Comparison of ENCODE assay signal across 22 cellular contexts in genomic region chr17:1481736-1482135, GRCh38. TPM values are rescaled to one million over a fixed set of nuclear protein-coding genes. Genes with fewer than 3 reads are reported as not detected.
DNase-seq lines count a peak whose midpoint lies in the region; ATAC-seq and TF ChIP-seq lines count a peak whose summit lies in the region.
"Had no signal": no experiment of that assay in that cellular context is flagged by ENCODE, and none has a peak within 500 bp of the region (broad histone marks: within the 10 kb centered on the region; RNA-seq: fewer than 3 reads in every experiment).

No MANE protein-coding gene starts in this region.

- no peak for TF ChIP-seq POLR2A in gastroesophageal sphincter (IDR thresholded peaks at IDR 0.05)
- no peak for TF ChIP-seq POLR2A in stomach (IDR thresholded peaks at IDR 0.05)

- DNase-seq in Caco-2 = no peak
- no peak for DNase-seq in Panc1 (ENCODE audit: low read depth, low spot score)
- DNase-seq in stomach = peak; percentile 61
- DNase-seq in MG63 = no peak
- no peak for DNase-seq in GM10266 (ENCODE audit: extremely low spot score)
- no peak for DNase-seq in AG08395 (ENCODE audit: low spot score)
- DNase-seq: AML-193; CD4-positive, alpha-beta T cell; DMS79 treated with DMSO at 0.1 percent for 48 hours; NCI-H1417 treated with DMSO at 0.1 percent for 48 hours; NCI-H2029; NCI-H2171; NCI-H510A; NCI-H82; PC-9 had no signal

- peak overlapping the region; percentile 2 for H3K27ac Mint-ChIP-seq in Caco-2 (ENCODE audit: unreplicated experiment)
- H3K27ac Mint-ChIP-seq: CD4-positive, alpha-beta T cell; GM23338 had no signal

- H3K27me3 ChIP-seq in Caco-2 (replicated peaks; ENCODE audit: control insufficient read depth, insufficient read depth, low read length) (no peaks in the 10 kb centered on the region), Panc1 (ENCODE audit: control insufficient read depth, insufficient read depth, low read length) (no peaks in the 10 kb centered on the region), gastroesophageal sphincter (no peaks in the 10 kb centered on the region), stomach (no peaks in the 10 kb centered on the region), MG63 (no peaks in the 10 kb centered on the region)

- POLR2A ChIA-PET in Caco-2 (lab: Charles Lee) = interaction anchor here (0.6 kb wide), 1 partner anchor 26 kb away, joined by 4 read pairs; the partner anchor contains the start of gene CRK
- POLR2A ChIA-PET in Panc1 (lab: Charles Lee) = interaction anchor here (0.6 kb wide), 1 partner anchor 145 kb away, joined by 3 read pairs; no protein-coding TSS in a partner anchor

- peaks cover 91% of the 10 kb centered on the region for H3K36me3 Mint-ChIP-seq in Caco-2 (ENCODE audit: insufficient read depth, unreplicated experiment)

- in situ Hi-C loops in Panc1 (cut with HindIII; ENCODE audit: low pct_unique_long_range_greater_than_20kb, low sequenced_read_pairs) = no loop called here

- BruUV-seq in Caco-2 (replicated peaks; lab: Mats Ljungman, UMichigan) (no TSS peak), Panc1 (replicated peaks; lab: Mats Ljungman, UMichigan) (TSS peak; percentile 66)

- WGBS in gastroesophageal sphincter (ENCODE audit: low coverage in 1 of 2), 2 donors = 68 to 69% methylated on average over 3 to 11 of the region's 11 CpGs
- WGBS in stomach, 5 donors = 36 to 69% (median 50%) methylated on average over 11 of the region's 11 CpGs

- CTCF ChIA-PET in Caco-2 (lab: Charles Lee) (interaction anchor here (0.5 kb wide), 1 partner anchor 93 kb away, joined by 3 read pairs; no protein-coding TSS in a partner anchor), Panc1 (lab: Charles Lee) (no interaction called here)

- ATAC-seq in Panc1 = no peak
- ATAC-seq in gastroesophageal sphincter = no peak
- no peak for ATAC-seq in GM18858 (IDR thresholded peaks at IDR 0.05; ENCODE audit: unreplicated experiment)
- ATAC-seq: GM23338, HCT116, K562, Right ventricle myocardium inferior had no signal

- intact Hi-C loops in Caco-2 (cut with micrococcal nuclease; ENCODE audit: unreplicated experiment) (no loop called here), Panc1 (cut with micrococcal nuclease; ENCODE audit: unreplicated experiment) (no loop called here), stomach (cut with DNase I; ENCODE audit: low total_unique reads) (no loop called here)

- TF ChIP-seq EP300 in gastroesophageal sphincter (IDR thresholded peaks at IDR 0.05) = no peak
- TF ChIP-seq EP300 in stomach (IDR thresholded peaks at IDR 0.05) = no peak

- H3K36me3 ChIP-seq in Caco-2 (ENCODE audit: control insufficient read depth, insufficient read depth, low read length) (peaks cover 11% of the 10 kb centered on the region), Panc1 (ENCODE audit: control insufficient read depth, insufficient read depth, low read length) (peaks cover 2% of the 10 kb centered on the region; the same call in 1 of the 2 replicates), gastroesophageal sphincter (peaks cover 0 to 74% of the 10 kb centered on the region in 2 donors), stomach (peaks cover 53 to 74% (median 72%) of the 10 kb centered on the region in 4 donors), MG63 (peaks cover 15% of the 10 kb centered on the region)

- TF ChIP-seq CTCF in Caco-2 (IDR thresholded peaks at IDR 0.05; ENCODE audit: insufficient read depth in 1 of 2, low read depth in 1 of 2, low read length in 1 of 2, severe bottlenecking in 1 of 2, unreplicated experiment in 1 of 2) = no peak
- TF ChIP-seq CTCF in Panc1 (IDR thresholded peaks at IDR 0.05) = no peak
- no peak for TF ChIP-seq CTCF in gastroesophageal sphincter (IDR thresholded peaks at IDR 0.05)
- no peak for TF ChIP-seq CTCF in stomach (IDR thresholded peaks at IDR 0.05)
- no peak for TF ChIP-seq CTCF in GM10266 (IDR thresholded peaks at IDR 0.05; ENCODE audit: control insufficient read depth, insufficient read depth, low read depth, missing control alignments)

- H3K4me3 ChIP-seq in Caco-2 (ENCODE audit: low read depth, low read length) (no peak overlapping the region), Panc1 (ENCODE audit: low read depth in 2 of 2, low read length in 2 of 2) (no peak overlapping the region), gastroesophageal sphincter (no peak overlapping the region), stomach (no peak overlapping the region), MG63 (no peak overlapping the region)
- H3K4me3 ChIP-seq: GM23338, K562, PC-9, SK-N-MC had no signal

- no peak overlapping the region for H3K27ac ChIP-seq in Panc1 (ENCODE audit: low read length)
- peak overlapping the region in 3 of 4 donors; percentile 98 to 100 (median 99) for H3K27ac ChIP-seq in gastroesophageal sphincter
- peak overlapping the region in 2 of 5 donors; percentile 58 to 98 for H3K27ac ChIP-seq in stomach
- H3K27ac ChIP-seq: PC-9, SK-N-MC had no signal

- H3K27me3 Mint-ChIP-seq in Caco-2 (ENCODE audit: insufficient read depth, unreplicated experiment) = no peaks in the 10 kb centered on the region
- H3K27me3 Mint-ChIP-seq: CD4-positive, alpha-beta T cell had no signal

- peaks cover 9% of the 10 kb centered on the region for H3K4me1 Mint-ChIP-seq in Caco-2 (ENCODE audit: low read depth, unreplicated experiment)

- H3K9me3 ChIP-seq in Caco-2 = no peaks in the 10 kb centered on the region
- no peaks in the 10 kb centered on the region for H3K9me3 ChIP-seq in Panc1 (ENCODE audit: control insufficient read depth, insufficient read depth, low read depth, low read length)
- no peaks in the 10 kb centered on the region for H3K9me3 ChIP-seq in gastroesophageal sphincter
- no peaks in the 10 kb centered on the region for H3K9me3 ChIP-seq in stomach
- no peaks in the 10 kb centered on the region for H3K9me3 ChIP-seq in MG63

- peaks cover 9% of the 10 kb centered on the region for H3K4me1 ChIP-seq in Caco-2
- H3K4me1 ChIP-seq in Panc1 (ENCODE audit: control insufficient read depth, insufficient read depth, low read length) = peaks cover 2% of the 10 kb centered on the region; the same call in 1 of the 2 replicates
- H3K4me1 ChIP-seq in gastroesophageal sphincter = peaks cover 0 to 64% (median 21%) of the 10 kb centered on the region in 3 donors
- H3K4me1 ChIP-seq in stomach = peaks cover 30 to 56% (median 45%) of the 10 kb centered on the region in 4 donors

- H3K9me3 Mint-ChIP-seq in Caco-2 (ENCODE audit: unreplicated experiment) = no peaks in the 10 kb centered on the region
- H3K9me3 Mint-ChIP-seq: CD4-positive, alpha-beta T cell; GM23338 had no signal

- no peak overlapping the region for H3K4me3 Mint-ChIP-seq in Caco-2 (ENCODE audit: unreplicated experiment)
- H3K4me3 Mint-ChIP-seq: CD4-positive, alpha-beta T cell; GM23338 had no signal

RNA-seq across cellular contexts. Expression of gene MYO1C, which starts 10.8 kb away (rescaled TPM):
- total RNA-seq in Caco-2 (2022) = 162 and 171 TPM in 2 replicates
- 251 TPM for total RNA-seq in Panc1 (2021; ENCODE audit: unreplicated experiment)
- polyA plus RNA-seq in Panc1 (2012; ENCODE audit: insufficient read length) = 289 TPM
- total RNA-seq in gastroesophageal sphincter = 100 to 1,000 TPM; 215 to 461 (median 287) TPM
- 100 to 1,000 TPM in 3 of 5 donors, 10 to 100 TPM in 2; 74.2 to 158 (median 107) TPM for total RNA-seq in stomach
- 10 to 100 TPM; 45.2 to 61.3 (median 54.4) TPM for polyA plus RNA-seq in stomach
- 65.5 and 75.2 TPM in 2 replicates for total RNA-seq in MG63 (2014; rRNA removed; shearing (Covaris generic); ENCODE audit: low replicate concordance)

RNA-seq across cellular contexts. Expression of gene CRK, which starts 25.7 kb away (rescaled TPM):
- 70.0 and 72.3 TPM in 2 replicates for total RNA-seq in Caco-2 (2022)
- total RNA-seq in Panc1 (2021; ENCODE audit: unreplicated experiment) = 67.0 TPM
- 46.2 TPM for polyA plus RNA-seq in Panc1 (2012; ENCODE audit: insufficient read length)
- total RNA-seq in gastroesophageal sphincter = 10 to 100 TPM; 72.7 to 98.4 (median 77.2) TPM
- total RNA-seq in stomach = 10 to 100 TPM; 18.2 to 87.5 (median 53.5) TPM
- 10 to 100 TPM; 18.0 to 40.5 (median 32.9) TPM for polyA plus RNA-seq in stomach
- 35.1 and 36.0 TPM in 2 replicates for total RNA-seq in MG63 (2014; rRNA removed; shearing (Covaris generic); ENCODE audit: low replicate concordance)

RNA-seq across cellular contexts. Expression of gene INPP5K, which starts 34.7 kb away (rescaled TPM):
- total RNA-seq in Caco-2 (2022) (24.1 and 27.3 TPM in 2 replicates), Panc1 (2021; ENCODE audit: unreplicated experiment) (21.3 TPM), gastroesophageal sphincter (10 to 100 TPM; 59.6 to 76.0 (median 73.1) TPM), stomach (10 to 100 TPM; 38.0 to 97.6 (median 93.4) TPM)
- polyA plus RNA-seq in Panc1 (2012; ENCODE audit: insufficient read length) = 39.1 TPM
- polyA plus RNA-seq in stomach = 10 to 100 TPM; 22.9 to 27.1 (median 26.6) TPM
- total RNA-seq in MG63 (2014; rRNA removed; shearing (Covaris generic); ENCODE audit: low replicate concordance) = 30.8 and 75.0 TPM in 2 replicates
